Comparison of ENCODE assay signal across 12 cellular contexts in the genomic region with DNA sequence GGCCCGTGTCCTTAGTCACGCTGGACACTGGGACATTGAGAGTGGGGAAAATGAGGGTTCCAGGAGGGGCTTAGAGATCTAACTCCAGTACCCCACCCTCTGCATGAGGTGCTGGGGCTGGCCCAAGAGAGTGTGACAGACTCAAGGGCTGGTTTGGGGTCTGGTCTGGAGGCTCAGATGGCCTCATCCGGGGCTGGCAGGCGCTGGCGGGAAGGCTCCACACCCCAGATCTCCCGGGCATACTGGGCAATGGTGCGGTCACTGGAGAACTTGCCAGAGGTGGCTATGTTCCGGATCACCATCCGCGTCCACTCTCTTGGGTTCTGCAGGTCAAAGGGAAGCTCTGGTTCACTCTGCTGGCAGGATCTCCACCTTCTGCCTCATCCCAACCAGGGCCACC. TPM values are rescaled to one million over a fixed set of nuclear protein-coding genes. Genes with fewer than 3 reads are reported as not detected.
DNase-seq lines count a peak whose midpoint lies in the region; ATAC-seq, FAIRE-seq and TF ChIP-seq lines count a peak whose summit lies in the region.
"Had no signal": no experiment of that assay in that cellular context is flagged by ENCODE, and none has a peak within 500 bp of the region (broad histone marks: within the 10 kb centered on the region; RNA-seq: fewer than 3 reads in every experiment).

No MANE protein-coding gene starts in this region.

- BruUV-seq in K562 (replicated peaks; lab: Mats Ljungman, UMichigan): no TSS peak

- no peak for DNase-seq in activated naive CD8-positive, alpha-beta T cell treated with anti-CD3 and anti-CD28 coated beads, Interleukin-2, amount 10 ng/mL, durations not matched to agents 7 days and 5 days
- no peak for DNase-seq in activated naive CD8-positive, alpha-beta T cell treated with anti-CD3 and anti-CD28 coated beads, Interleukin-2, amount 50 U/mL, for 24 hours
- no peak for DNase-seq in K562 (ENCODE audit: extremely low read depth in 1 of 4, low spot score in 3 of 4)
- no peak for DNase-seq in type B pancreatic cell (ENCODE audit: extremely low spot score, unreplicated experiment)
- DNase-seq in epidermal melanocyte (ENCODE audit: insufficient read length, low spot score): no peak
- DNase-seq: NCI-H187 had no signal

- intact Hi-C loops in K562 (cut with micrococcal nuclease): no loop called here

- peak overlapping the region; percentile 65 for H3K4me3 Mint-ChIP-seq in activated naive CD8-positive, alpha-beta T cell treated with anti-CD3 and anti-CD28 coated beads, Interleukin-2, amount 10 ng/mL, durations not matched to agents 7 days and 5 days
- H3K4me3 Mint-ChIP-seq in activated naive CD8-positive, alpha-beta T cell treated with anti-CD3 and anti-CD28 coated beads, Interleukin-2, amount 50 U/mL, for 24 hours: no peak overlapping the region
- H3K4me3 Mint-ChIP-seq in type B pancreatic cell: peak overlapping the region; percentile 64

- no peaks in the 10 kb centered on the region for H3K79me2 ChIP-seq in K562 (ENCODE audit: control insufficient read depth, insufficient read depth, low read length)

- H3K27ac ChIP-seq in K562 (ENCODE audit: extremely low read depth, low read depth, low read length) (no peak overlapping the region), muscle layer of duodenum (ENCODE audit: low read length) (peak overlapping the region; percentile 63)

- peak overlapping the region; percentile 67 for H3K27ac Mint-ChIP-seq in activated naive CD8-positive, alpha-beta T cell treated with anti-CD3 and anti-CD28 coated beads, Interleukin-2, amount 10 ng/mL, durations not matched to agents 7 days and 5 days
- H3K27ac Mint-ChIP-seq in activated naive CD8-positive, alpha-beta T cell treated with anti-CD3 and anti-CD28 coated beads, Interleukin-2, amount 50 U/mL, for 24 hours: no peak overlapping the region
- H3K27ac Mint-ChIP-seq in type B pancreatic cell: no peak overlapping the region
- H3K27ac Mint-ChIP-seq: endodermal cell, progenitor cell of endocrine pancreas had no signal

- POLR2A ChIA-PET in activated naive CD8-positive, alpha-beta T cell treated with anti-CD3 and anti-CD28 coated beads, Interleukin-2, amount 10 ng/mL, durations not matched to agents 7 days and 5 days (lab: Charles Lee): interaction anchor here (1.2 to 7.5 kb wide), 3 partner anchors 18 to 132 kb away, joined by 4 to 278 read pairs (median 12); partner anchors contain the start of genes EHD1, PYGM and SF1
- POLR2A ChIA-PET in K562 (lab: Yijun Ruan, JAX): interaction anchor here (0.6 to 2.0 kb wide), 5 partner anchors 14 to 150 kb away, joined by 3 to 18 read pairs (median 4); partner anchors contain the start of gene PYGM

- H3K4me1 Mint-ChIP-seq in activated naive CD8-positive, alpha-beta T cell treated with anti-CD3 and anti-CD28 coated beads, Interleukin-2, amount 10 ng/mL, durations not matched to agents 7 days and 5 days: peaks cover 27% of the 10 kb centered on the region
- H3K4me1 Mint-ChIP-seq in activated naive CD8-positive, alpha-beta T cell treated with anti-CD3 and anti-CD28 coated beads, Interleukin-2, amount 50 U/mL, for 24 hours: peaks cover 22% of the 10 kb centered on the region
- H3K4me1 Mint-ChIP-seq in type B pancreatic cell (ENCODE audit: unreplicated experiment): peaks cover 11% of the 10 kb centered on the region

- H3K4me3 ChIP-seq in K562 (no peak overlapping the region), muscle layer of duodenum (ENCODE audit: low read depth in 1 of 2, low read length in 2 of 2) (peak overlapping the region in 1 of 2 donors; percentile 71)

- H3K27me3 Mint-ChIP-seq in activated naive CD8-positive, alpha-beta T cell treated with anti-CD3 and anti-CD28 coated beads, Interleukin-2, amount 10 ng/mL, durations not matched to agents 7 days and 5 days: no peaks in the 10 kb centered on the region
- H3K27me3 Mint-ChIP-seq in activated naive CD8-positive, alpha-beta T cell treated with anti-CD3 and anti-CD28 coated beads, Interleukin-2, amount 50 U/mL, for 24 hours: peaks cover 7% of the 10 kb centered on the region
- peaks cover 43% of the 10 kb centered on the region for H3K27me3 Mint-ChIP-seq in type B pancreatic cell

- no peaks in the 10 kb centered on the region for H3K9me1 ChIP-seq in K562 (ENCODE audit: control insufficient read depth, insufficient read depth, low read length)

- TF ChIP-seq RAD21 in K562 (CRISPR knock-in tag; conservative IDR thresholded peaks at IDR 0.05 in 1 of 2, IDR thresholded peaks at IDR 0.05 in 1 of 2): no peak

- FAIRE-seq in K562 (lab: Jason Lieb, UNC): no peak

- 0 out of 4 replicates have a peak overlapping the region, but pooled peaks of 1 of the 2 experiments have one; percentile 4 for H3K9ac ChIP-seq in K562 (ENCODE audit: insufficient read depth in 1 of 2, low read depth in 2 of 2, low read length in 2 of 2)

- H3K4me1 ChIP-seq in K562 (replicated peaks in 1 of 2; ENCODE audit: control insufficient read depth in 2 of 2, insufficient read depth in 2 of 2, low read length in 2 of 2) (peaks cover 12 to 56% of the 10 kb centered on the region in 2 experiments; a peak in 3 of 5 replicates), muscle layer of duodenum (ENCODE audit: control insufficient read depth in 1 of 2, insufficient read depth in 2 of 2, low read length in 2 of 2) (peaks cover 5 to 27% of the 10 kb centered on the region in 2 donors)

- TF ChIP-seq POLR2A in K562 (conservative IDR thresholded peaks at IDR 0.05): no peak
- TF ChIP-seq POLR2A in GM18505 (IDR thresholded peaks at IDR 0.05; ENCODE audit: borderline replicate concordance, extremely low read depth, insufficient read depth, insufficient read length): no peak

- H3K9me3 Mint-ChIP-seq in activated naive CD8-positive, alpha-beta T cell treated with anti-CD3 and anti-CD28 coated beads, Interleukin-2, amount 10 ng/mL, durations not matched to agents 7 days and 5 days: no peaks in the 10 kb centered on the region
- no peaks in the 10 kb centered on the region for H3K9me3 Mint-ChIP-seq in activated naive CD8-positive, alpha-beta T cell treated with anti-CD3 and anti-CD28 coated beads, Interleukin-2, amount 50 U/mL, for 24 hours
- H3K9me3 Mint-ChIP-seq in type B pancreatic cell: no peaks in the 10 kb centered on the region
- H3K9me3 Mint-ChIP-seq: endodermal cell had no signal

- no peaks in the 10 kb centered on the region; the same call in 1 of the 2 replicates for H4K20me1 ChIP-seq in K562 (replicated peaks; ENCODE audit: control insufficient read depth, insufficient read depth, low read length)

- peaks cover 4% of the 10 kb centered on the region for H3K36me3 Mint-ChIP-seq in activated naive CD8-positive, alpha-beta T cell treated with anti-CD3 and anti-CD28 coated beads, Interleukin-2, amount 10 ng/mL, durations not matched to agents 7 days and 5 days
- H3K36me3 Mint-ChIP-seq in activated naive CD8-positive, alpha-beta T cell treated with anti-CD3 and anti-CD28 coated beads, Interleukin-2, amount 50 U/mL, for 24 hours (ENCODE audit: low read depth): no peaks in the 10 kb centered on the region
- no peaks in the 10 kb centered on the region for H3K36me3 Mint-ChIP-seq in type B pancreatic cell

- no peaks in the 10 kb centered on the region for H3K27me3 ChIP-seq in K562 (ENCODE audit: control insufficient read depth in 2 of 2, insufficient read depth in 2 of 2, low read length in 2 of 2)
- H3K27me3 ChIP-seq in muscle layer of duodenum (ENCODE audit: low read depth, low read length): peaks cover 5% of the 10 kb centered on the region

- WGBS in K562 (ENCODE audit: insufficient coverage, low coverage, missing lambda C conversion rate): 49% methylated on average over 9 of the region's 10 CpGs

- no peaks in the 10 kb centered on the region for H3K36me3 ChIP-seq in K562 (ENCODE audit: control insufficient read depth, insufficient read depth, low read length)
- H3K36me3 ChIP-seq in muscle layer of duodenum (ENCODE audit: control insufficient read depth in 1 of 2, insufficient read depth in 2 of 2, low read length in 2 of 2): peaks cover 0 to 5% of the 10 kb centered on the region in 2 donors

- in situ Hi-C loops in K562 (cut with MboI): no loop called here

- TF ChIP-seq EP300 in K562 (IDR thresholded peaks at IDR 0.05; ENCODE audit: low read length): no peak

- peak overlapping the region; percentile 39; the same call in 1 of the 2 replicates for H2AFZ ChIP-seq in K562 (ENCODE audit: low read depth, low read length)

- TF ChIP-seq CTCF in K562 (IDR thresholded peaks at IDR 0.05 in 2 of 3, conservative IDR thresholded peaks at IDR 0.05 in 1 of 3; ENCODE audit: insufficient read depth in 2 of 3, low read depth in 1 of 3, low read length in 3 of 3): no peak
- TF ChIP-seq CTCF in type B pancreatic cell (conservative IDR thresholded peaks at IDR 0.05): no peak

- ATAC-seq in activated naive CD8-positive, alpha-beta T cell treated with anti-CD3 and anti-CD28 coated beads, Interleukin-2, amount 10 ng/mL, durations not matched to agents 7 days and 5 days (ENCODE audit: low read depth): no peak
- no peak for ATAC-seq in activated naive CD8-positive, alpha-beta T cell treated with anti-CD3 and anti-CD28 coated beads, Interleukin-2, amount 50 U/mL, for 24 hours
- ATAC-seq in K562: no peak
- no peak for ATAC-seq in HG03196 (IDR thresholded peaks at IDR 0.05; ENCODE audit: unreplicated experiment)
- ATAC-seq in GM18505 (IDR thresholded peaks at IDR 0.05; ENCODE audit: unreplicated experiment): no peak

- H3K9me3 ChIP-seq in K562 (replicated peaks; ENCODE audit: control insufficient read depth, insufficient read depth, low read depth, low read length) (no peaks in the 10 kb centered on the region), muscle layer of duodenum (ENCODE audit: control insufficient read depth in 1 of 2, low read length in 2 of 2) (no peaks in the 10 kb centered on the region)

- H3K4me2 ChIP-seq in K562 (ENCODE audit: insufficient read depth, low read length): no peak overlapping the region

- CTCF ChIA-PET in K562 (lab: Yijun Ruan, JAX; ENCODE audit: low intra/inter-chr PET ratio): no interaction called here

RNA-seq across cellular contexts. Expression of gene RASGRP2, which starts 2.5 kb away (rescaled TPM):
- 100 to 1,000 TPM; 159 to 162 TPM for total RNA-seq in activated naive CD8-positive, alpha-beta T cell treated with anti-CD3 and anti-CD28 coated beads, Interleukin-2, amount 10 ng/mL, durations not matched to agents 7 days and 5 days
- 26.8 and 84.8 TPM in 2 replicates for total RNA-seq in K562 (2011; cell fraction: chromatin; rRNA removed; ENCODE audit: low replicate concordance)
- 33.2 and 45.9 TPM in 2 replicates for total RNA-seq in K562 (2011; cell fraction: nucleolus; rRNA removed)
- total RNA-seq in K562 (2011; cell fraction: nucleoplasm; rRNA removed): 30.1 and 31.5 TPM in 2 replicates
- 10.8 and 12.3 TPM in 2 replicates for total RNA-seq in K562 (2014; rRNA removed)
- total RNA-seq in K562 (2014; rRNA removed; fragmentation: Illumina TruSeq; extraction: Trizol): 4.2 and 5.3 TPM in 2 replicates
- 4.1 and 5.0 TPM in 2 replicates for total RNA-seq in K562 (2015; rRNA removed; fragmentation: Illumina TruSeq; extraction: Trizol)
- 14.6 and 15.8 TPM in 2 replicates for total RNA-seq in K562 (2021)
- 15.7 and 16.6 TPM in 2 replicates for polyA plus RNA-seq in K562 (2011; rRNA removed)
- polyA plus RNA-seq in K562 (2011; cell fraction: cytosol; rRNA removed): 13.8 and 38.4 TPM in 2 replicates
- polyA plus RNA-seq in K562 (2011; cell fraction: nucleus; rRNA removed): 53.6 and 109 TPM in 2 replicates
- polyA plus RNA-seq in K562 (2012): 19.5 and 23.1 TPM in 2 replicates
- polyA plus RNA-seq in K562 (2014; fragmentation: Illumina TruSeq; extraction: Trizol): 5.5 and 6.3 TPM in 2 replicates
- polyA plus RNA-seq in K562 (2014; fragmentation: Nextera tagmentation; extraction: Ambion mirVana): 1 to 10 TPM in 1 of 2 experiments, under 1 TPM in 1; 0.87 to 1.1 TPM
- 15.8 and 22.7 TPM in 2 replicates for polyA plus RNA-seq in K562 (2014; rRNA removed)
- polyA minus RNA-seq in K562 (2011; rRNA and poly(A)+ RNA removed): 3.7 and 10.1 TPM in 2 replicates
- polyA minus RNA-seq in K562 (2011; cell fraction: cytosol; rRNA and poly(A)+ RNA removed): 12.1 and 13.2 TPM in 2 replicates
- 16.0 and 20.5 TPM in 2 replicates for polyA minus RNA-seq in K562 (2011; cell fraction: nucleus; rRNA and poly(A)+ RNA removed)
- 3.0 and 11.7 TPM in 2 replicates for total RNA-seq in type B pancreatic cell (ENCODE audit: low replicate concordance)

RNA-seq across cellular contexts. Expression of gene PYGM, which starts 13.3 kb away (rescaled TPM):
- 1 to 10 TPM; 3.8 to 7.2 TPM for total RNA-seq in activated naive CD8-positive, alpha-beta T cell treated with anti-CD3 and anti-CD28 coated beads, Interleukin-2, amount 10 ng/mL, durations not matched to agents 7 days and 5 days
- 3.2 and 8.8 TPM in 2 replicates for total RNA-seq in K562 (2011; cell fraction: chromatin; rRNA removed; ENCODE audit: low replicate concordance)
- 2.1 and 2.3 TPM in 2 replicates for total RNA-seq in K562 (2011; cell fraction: nucleolus; rRNA removed)
- total RNA-seq in K562 (2011; cell fraction: nucleoplasm; rRNA removed): 2.2 and 2.8 TPM in 2 replicates
- total RNA-seq in K562 (2014; rRNA removed): 0.65 and 1.5 TPM in 2 replicates
- 0.29 and 0.32 TPM in 2 replicates for total RNA-seq in K562 (2014; rRNA removed; fragmentation: Illumina TruSeq; extraction: Trizol)
- total RNA-seq in K562 (2015; rRNA removed; fragmentation: Illumina TruSeq; extraction: Trizol): 0.33 and 0.60 TPM in 2 replicates
- total RNA-seq in K562 (2021): 0.69 and 1.2 TPM in 2 replicates
- 0.72 and 1.2 TPM in 2 replicates for polyA plus RNA-seq in K562 (2011; rRNA removed)
- polyA plus RNA-seq in K562 (2011; cell fraction: cytosol; rRNA removed): 0.59 and 1.3 TPM in 2 replicates
- polyA plus RNA-seq in K562 (2011; cell fraction: nucleus; rRNA removed): 1.7 and 3.2 TPM in 2 replicates
- polyA plus RNA-seq in K562 (2012): 0.68 and 0.82 TPM in 2 replicates
- 0.76 and 0.87 TPM in 2 replicates for polyA plus RNA-seq in K562 (2014; fragmentation: Illumina TruSeq; extraction: Trizol)
- polyA plus RNA-seq in K562 (2014; fragmentation: Nextera tagmentation; extraction: Ambion mirVana): under 1 TPM; 0.07 to 0.11 TPM
- polyA plus RNA-seq in K562 (2014; rRNA removed): 0.55 and 0.68 TPM in 2 replicates
- 0.42 and 0.53 TPM in 2 replicates for polyA minus RNA-seq in K562 (2011; rRNA and poly(A)+ RNA removed)
- 2.1 and 3.9 TPM in 2 replicates for polyA minus RNA-seq in K562 (2011; cell fraction: cytosol; rRNA and poly(A)+ RNA removed)
- 0.78 and 2.2 TPM in 2 replicates for polyA minus RNA-seq in K562 (2011; cell fraction: nucleus; rRNA and poly(A)+ RNA removed)
- total RNA-seq in type B pancreatic cell (ENCODE audit: low replicate concordance): 2.0 and 239 TPM in 2 replicates

RNA-seq across cellular contexts. Expression of gene NRXN2, which starts 23.5 kb away (rescaled TPM):
- total RNA-seq in activated naive CD8-positive, alpha-beta T cell treated with anti-CD3 and anti-CD28 coated beads, Interleukin-2, amount 10 ng/mL, durations not matched to agents 7 days and 5 days: under 1 TPM in 1 of 2 experiments, not detected in 1; 0.36 TPM
- 0.81 and 1.7 TPM in 2 replicates for total RNA-seq in K562 (2011; cell fraction: chromatin; rRNA removed; ENCODE audit: low replicate concordance)
- total RNA-seq in K562 (2011; cell fraction: nucleolus; rRNA removed): 2.2 and 2.4 TPM in 2 replicates
- total RNA-seq in K562 (2011; cell fraction: nucleoplasm; rRNA removed): 1.5 and 2.8 TPM in 2 replicates
- 0.45 and 0.53 TPM in 2 replicates for total RNA-seq in K562 (2014; rRNA removed)
- total RNA-seq in K562 (2014; rRNA removed; fragmentation: Illumina TruSeq; extraction: Trizol): not detected in 2 replicates
- total RNA-seq in K562 (2015; rRNA removed; fragmentation: Illumina TruSeq; extraction: Trizol): 0.11 TPM in 1 of 2 replicates, not detected in the other
- 0.47 and 0.69 TPM in 2 replicates for total RNA-seq in K562 (2021)
- 0.15 and 0.18 TPM in 2 replicates for polyA plus RNA-seq in K562 (2011; rRNA removed)
- polyA plus RNA-seq in K562 (2011; cell fraction: cytosol; rRNA removed): 0.09 and 1.3 TPM in 2 replicates
- polyA plus RNA-seq in K562 (2011; cell fraction: nucleus; rRNA removed): 0.70 and 0.88 TPM in 2 replicates
- polyA plus RNA-seq in K562 (2012): 0.33 and 0.36 TPM in 2 replicates
- 0.07 and 0.08 TPM in 2 replicates for polyA plus RNA-seq in K562 (2014; fragmentation: Illumina TruSeq; extraction: Trizol)
- polyA plus RNA-seq in K562 (2014; fragmentation: Nextera tagmentation; extraction: Ambion mirVana): not detected
- 0.12 TPM in 1 of 2 replicates, not detected in the other for polyA plus RNA-seq in K562 (2014; rRNA removed)
- 0.09 and 0.53 TPM in 2 replicates for polyA minus RNA-seq in K562 (2011; rRNA and poly(A)+ RNA removed)
- 3.1 TPM in 1 of 2 replicates, not detected in the other for polyA minus RNA-seq in K562 (2011; cell fraction: cytosol; rRNA and poly(A)+ RNA removed)
- polyA minus RNA-seq in K562 (2011; cell fraction: nucleus; rRNA and poly(A)+ RNA removed): 1.3 and 1.7 TPM in 2 replicates
- 12.7 and 22.1 TPM in 2 replicates for total RNA-seq in type B pancreatic cell (ENCODE audit: low replicate concordance)
- polyA plus RNA-seq: AG04450 had no signal

RNA-seq across cellular contexts. Expression of gene SF1, which starts 31.9 kb away (rescaled TPM):
- total RNA-seq in activated naive CD8-positive, alpha-beta T cell treated with anti-CD3 and anti-CD28 coated beads, Interleukin-2, amount 10 ng/mL, durations not matched to agents 7 days and 5 days: 100 to 1,000 TPM; 519 to 524 TPM
- total RNA-seq in K562 (2011; cell fraction: chromatin; rRNA removed; ENCODE audit: low replicate concordance): 535 and 698 TPM in 2 replicates
- 252 and 253 TPM in 2 replicates for total RNA-seq in K562 (2011; cell fraction: nucleolus; rRNA removed)
- 451 and 617 TPM in 2 replicates for total RNA-seq in K562 (2011; cell fraction: nucleoplasm; rRNA removed)
- total RNA-seq in K562 (2014; rRNA removed) (141 and 158 TPM in 2 replicates), K562 (2014; rRNA removed; fragmentation: Illumina TruSeq; extraction: Trizol) (111 and 122 TPM in 2 replicates), K562 (2015; rRNA removed; fragmentation: Illumina TruSeq; extraction: Trizol) (78.3 and 84.0 TPM in 2 replicates), K562 (2021) (295 and 334 TPM in 2 replicates), type B pancreatic cell (ENCODE audit: low replicate concordance) (315 and 450 TPM in 2 replicates)
- polyA plus RNA-seq in K562 (2011; rRNA removed) (64.3 and 88.2 TPM in 2 replicates), K562 (2014; fragmentation: Illumina TruSeq; extraction: Trizol) (207 and 244 TPM in 2 replicates), K562 (2014; fragmentation: Nextera tagmentation; extraction: Ambion mirVana) (10 to 100 TPM; 13.1 to 14.0 TPM), K562 (2014; rRNA removed) (123 and 131 TPM in 2 replicates)
- 38.0 and 43.0 TPM in 2 replicates for polyA plus RNA-seq in K562 (2011; cell fraction: cytosol; rRNA removed)
- 224 and 275 TPM in 2 replicates for polyA plus RNA-seq in K562 (2011; cell fraction: nucleus; rRNA removed)
- polyA plus RNA-seq in K562 (2012): 197 and 225 TPM in 2 replicates
- 94.0 and 130 TPM in 2 replicates for polyA minus RNA-seq in K562 (2011; rRNA and poly(A)+ RNA removed)
- 61.7 and 83.6 TPM in 2 replicates for polyA minus RNA-seq in K562 (2011; cell fraction: cytosol; rRNA and poly(A)+ RNA removed)
- polyA minus RNA-seq in K562 (2011; cell fraction: nucleus; rRNA and poly(A)+ RNA removed): 141 and 236 TPM in 2 replicates

RNA-seq across cellular contexts. Expression of gene MAP4K2, which starts 56.5 kb away (rescaled TPM):
- 10 to 100 TPM; 92.0 to 96.2 TPM for total RNA-seq in activated naive CD8-positive, alpha-beta T cell treated with anti-CD3 and anti-CD28 coated beads, Interleukin-2, amount 10 ng/mL, durations not matched to agents 7 days and 5 days
- 11.3 and 40.1 TPM in 2 replicates for total RNA-seq in K562 (2011; cell fraction: chromatin; rRNA removed; ENCODE audit: low replicate concordance)
- 20.5 and 22.5 TPM in 2 replicates for total RNA-seq in K562 (2011; cell fraction: nucleolus; rRNA removed)
- total RNA-seq in K562 (2011; cell fraction: nucleoplasm; rRNA removed): 7.3 and 11.7 TPM in 2 replicates
- total RNA-seq in K562 (2014; rRNA removed) (9.6 and 13.7 TPM in 2 replicates), K562 (2014; rRNA removed; fragmentation: Illumina TruSeq; extraction: Trizol) (3.4 and 4.9 TPM in 2 replicates), K562 (2015; rRNA removed; fragmentation: Illumina TruSeq; extraction: Trizol) (7.0 and 8.5 TPM in 2 replicates), K562 (2021) (13.9 and 14.5 TPM in 2 replicates), type B pancreatic cell (ENCODE audit: low replicate concordance) (8.6 and 20.2 TPM in 2 replicates)
- polyA plus RNA-seq in K562 (2011; rRNA removed) (7.3 and 11.2 TPM in 2 replicates), K562 (2014; fragmentation: Illumina TruSeq; extraction: Trizol) (8.5 and 12.2 TPM in 2 replicates), K562 (2014; fragmentation: Nextera tagmentation; extraction: Ambion mirVana) (under 1 TPM; 0.13 to 0.39 TPM), K562 (2014; rRNA removed) (10.5 and 11.6 TPM in 2 replicates)
- polyA plus RNA-seq in K562 (2011; cell fraction: cytosol; rRNA removed): 11.2 and 14.4 TPM in 2 replicates
- 40.2 and 43.0 TPM in 2 replicates for polyA plus RNA-seq in K562 (2011; cell fraction: nucleus; rRNA removed)
- polyA plus RNA-seq in K562 (2012): 9.6 and 14.0 TPM in 2 replicates
- 5.1 and 6.7 TPM in 2 replicates for polyA minus RNA-seq in K562 (2011; rRNA and poly(A)+ RNA removed)
- polyA minus RNA-seq in K562 (2011; cell fraction: cytosol; rRNA and poly(A)+ RNA removed): 8.8 and 11.1 TPM in 2 replicates
- polyA minus RNA-seq in K562 (2011; cell fraction: nucleus; rRNA and poly(A)+ RNA removed): 5.8 and 12.4 TPM in 2 replicates
